1 cellular context compared by ENCODE assay signal in genomic region chr6:692858-693736, GRCh38.
A peak's percentile ranks its signal among the peaks of the same experiment; 100 is the strongest.
TF ChIP-seq lines count a peak whose summit lies in the region.

A gene with protein sequence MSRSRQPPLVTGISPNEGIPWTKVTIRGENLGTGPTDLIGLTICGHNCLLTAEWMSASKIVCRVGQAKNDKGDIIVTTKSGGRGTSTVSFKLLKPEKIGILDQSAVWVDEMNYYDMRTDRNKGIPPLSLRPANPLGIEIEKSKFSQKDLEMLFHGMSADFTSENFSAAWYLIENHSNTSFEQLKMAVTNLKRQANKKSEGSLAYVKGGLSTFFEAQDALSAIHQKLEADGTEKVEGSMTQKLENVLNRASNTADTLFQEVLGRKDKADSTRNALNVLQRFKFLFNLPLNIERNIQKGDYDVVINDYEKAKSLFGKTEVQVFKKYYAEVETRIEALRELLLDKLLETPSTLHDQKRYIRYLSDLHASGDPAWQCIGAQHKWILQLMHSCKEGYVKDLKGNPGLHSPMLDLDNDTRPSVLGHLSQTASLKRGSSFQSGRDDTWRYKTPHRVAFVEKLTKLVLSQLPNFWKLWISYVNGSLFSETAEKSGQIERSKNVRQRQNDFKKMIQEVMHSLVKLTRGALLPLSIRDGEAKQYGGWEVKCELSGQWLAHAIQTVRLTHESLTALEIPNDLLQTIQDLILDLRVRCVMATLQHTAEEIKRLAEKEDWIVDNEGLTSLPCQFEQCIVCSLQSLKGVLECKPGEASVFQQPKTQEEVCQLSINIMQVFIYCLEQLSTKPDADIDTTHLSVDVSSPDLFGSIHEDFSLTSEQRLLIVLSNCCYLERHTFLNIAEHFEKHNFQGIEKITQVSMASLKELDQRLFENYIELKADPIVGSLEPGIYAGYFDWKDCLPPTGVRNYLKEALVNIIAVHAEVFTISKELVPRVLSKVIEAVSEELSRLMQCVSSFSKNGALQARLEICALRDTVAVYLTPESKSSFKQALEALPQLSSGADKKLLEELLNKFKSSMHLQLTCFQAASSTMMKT (minus strand): TSS chr6:693139. CDS start chr6:637818, 55,321 bp downstream.

TF ChIP-seq in K562, 482 proteins besides CTCF, POLR2A, EP300 and RAD21 (continued from another document and continues in another):
- TF ChIP-seq MCM2 (IDR thresholded peaks at IDR 0.05; ENCODE audit: low read depth) = no peak
- peak; percentile 94 for TF ChIP-seq ZFX (CRISPR knock-in tag; IDR thresholded peaks at IDR 0.05)
- peak; percentile 100 for TF ChIP-seq ZBTB17 (CRISPR knock-in tag; IDR thresholded peaks at IDR 0.05)
- no peak for TF ChIP-seq PTTG1 (tag; IDR thresholded peaks at IDR 0.05; ENCODE audit: low read depth)
- TF ChIP-seq ILK (tag; IDR thresholded peaks at IDR 0.05; ENCODE audit: borderline replicate concordance, low read depth) = no peak
- TF ChIP-seq ADNP (tag; IDR thresholded peaks at IDR 0.05) = no peak
- no peak for TF ChIP-seq ZNF668 (CRISPR knock-in tag; IDR thresholded peaks at IDR 0.05)
- TF ChIP-seq HNRNPK (IDR thresholded peaks at IDR 0.05; ENCODE audit: low read depth, low read length, poor library complexity, severe bottlenecking) = peak; percentile 80
- no peak for TF ChIP-seq ZNF24 (IDR thresholded peaks at IDR 0.05)
- no peak for TF ChIP-seq CEBPB (tag; IDR thresholded peaks at IDR 0.05)
- no peak for TF ChIP-seq ZNF717 (CRISPR knock-in tag; IDR thresholded peaks at IDR 0.05)
- no peak for TF ChIP-seq HMG20A (CRISPR knock-in tag; conservative IDR thresholded peaks at IDR 0.05)
- no peak for TF ChIP-seq NCOA2 (IDR thresholded peaks at IDR 0.05; ENCODE audit: partially characterized antibody in 2 of 2)
- TF ChIP-seq PTBP1 (IDR thresholded peaks at IDR 0.05; ENCODE audit: low read depth, low read length) = no peak
- 0 out of 2 replicates have a peak, but pooled peaks have one; percentile 1 for TF ChIP-seq NFE2 (IDR thresholded peaks at IDR 0.05; ENCODE audit: low read depth)
- TF ChIP-seq NR2C2 (CRISPR knock-in tag; IDR thresholded peaks at IDR 0.05) = peak; percentile 78
- peak; percentile 71 for TF ChIP-seq NR2C2 (tag; IDR thresholded peaks at IDR 0.05)
- no peak for TF ChIP-seq ZNF23 (CRISPR knock-in tag; IDR thresholded peaks at IDR 0.05)
- no peak for TF ChIP-seq RBM17 (IDR thresholded peaks at IDR 0.05; ENCODE audit: borderline replicate concordance, low read depth, low read length)
- no peak for TF ChIP-seq KAT8 (IDR thresholded peaks at IDR 0.05; ENCODE audit: low read depth)
- TF ChIP-seq E4F1 (CRISPR knock-in tag; IDR thresholded peaks at IDR 0.05; ENCODE audit: borderline replicate concordance) = no peak
- no peak for TF ChIP-seq ELK1 (CRISPR knock-in tag; IDR thresholded peaks at IDR 0.05)
- no peak for TF ChIP-seq ZNF695 (CRISPR knock-in tag; IDR thresholded peaks at IDR 0.05)
- TF ChIP-seq CEBPG (CRISPR knock-in tag; IDR thresholded peaks at IDR 0.05) = no peak
- no peak for TF ChIP-seq CEBPG (tag; conservative IDR thresholded peaks at IDR 0.05 in 1 of 2, IDR thresholded peaks at IDR 0.05 in 1 of 2)
- peak; percentile 66 for TF ChIP-seq ZBTB12 (CRISPR knock-in tag; IDR thresholded peaks at IDR 0.05)
- TF ChIP-seq CCAR2 (IDR thresholded peaks at IDR 0.05; ENCODE audit: low read depth, low read length) = no peak
- TF ChIP-seq HDAC1 (IDR thresholded peaks at IDR 0.05) = peak in 1 of 2 experiments; percentile 94; a peak in 2 of 4 replicates
- TF ChIP-seq BHLHE40 (IDR thresholded peaks at IDR 0.05; ENCODE audit: low read length) = peak; percentile 75
- TF ChIP-seq HDGF (IDR thresholded peaks at IDR 0.05) = 0 out of 2 replicates have a peak, but pooled peaks have one; percentile 27
- TF ChIP-seq ETS2 (tag; IDR thresholded peaks at IDR 0.05; ENCODE audit: borderline replicate concordance, poor library complexity, severe bottlenecking) = peak; percentile 78
- no peak for TF ChIP-seq NR1H2 (CRISPR knock-in tag; IDR thresholded peaks at IDR 0.05)
- TF ChIP-seq PHF20 (IDR thresholded peaks at IDR 0.05; ENCODE audit: partially characterized antibody) = peak; percentile 91
- no peak for TF ChIP-seq PHTF2 (CRISPR knock-in tag; IDR thresholded peaks at IDR 0.05)
- TF ChIP-seq ZNF140 (CRISPR knock-in tag; IDR thresholded peaks at IDR 0.05) = no peak
- TF ChIP-seq NCOR1 (IDR thresholded peaks at IDR 0.05) = peak; percentile 66; the same call in 1 of the 2 replicates
- TF ChIP-seq BMI1 (IDR thresholded peaks at IDR 0.05; ENCODE audit: low read length) = no peak
- TF ChIP-seq CHCHD3 (CRISPR knock-in tag; IDR thresholded peaks at IDR 0.05) = no peak
- TF ChIP-seq SIRT6 (IDR thresholded peaks at IDR 0.05; ENCODE audit: low read depth, low read length) = no peak
- TF ChIP-seq ZMIZ1 (IDR thresholded peaks at IDR 0.05; ENCODE audit: low read depth in 2 of 2, low read length in 2 of 2) = peak; percentile 21 to 98; a peak in 2 of 4 replicates
- no peak for TF ChIP-seq FOS (IDR thresholded peaks at IDR 0.05; ENCODE audit: extremely low read depth, insufficient read length)
- TF ChIP-seq ZNF639 (CRISPR knock-in tag; conservative IDR thresholded peaks at IDR 0.05 in 1 of 2, IDR thresholded peaks at IDR 0.05 in 1 of 2) = peak in 1 of 2 experiments; percentile 93; a peak in 1 of 4 replicates
- no peak for TF ChIP-seq CLOCK (CRISPR knock-in tag; IDR thresholded peaks at IDR 0.05; ENCODE audit: borderline replicate concordance)
- 0 out of 2 replicates have a peak, but pooled peaks have one; percentile 49 for TF ChIP-seq NR3C1 (CRISPR knock-in tag; IDR thresholded peaks at IDR 0.05)
